ENCODE assay signal across 16 cellular contexts in the genomic region with DNA sequence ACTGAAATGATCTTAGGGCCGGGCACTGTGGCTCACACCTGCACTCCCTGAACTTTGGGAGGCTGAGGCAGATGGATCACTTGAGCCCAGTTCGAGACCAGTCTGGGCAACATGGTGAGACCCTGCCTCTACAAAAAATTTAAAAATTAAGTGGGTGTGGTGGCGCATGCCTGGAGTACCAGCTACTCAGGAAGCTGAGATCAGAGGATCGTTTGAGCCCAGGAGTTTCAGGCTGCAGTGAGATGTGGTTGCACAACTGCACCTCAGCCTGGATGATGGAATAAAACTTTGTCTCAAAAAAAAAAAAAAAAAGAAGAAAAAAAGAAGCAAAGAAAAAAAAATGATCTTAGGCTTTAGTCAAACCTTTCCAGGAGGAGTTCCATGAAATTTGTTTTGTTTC. TPM values are rescaled to one million over a fixed set of nuclear protein-coding genes. Genes with fewer than 3 reads are reported as not detected.
DNase-seq lines count a peak whose midpoint lies in the region; ATAC-seq and TF ChIP-seq lines count a peak whose summit lies in the region.
"Had no signal": no experiment of that assay in that cellular context is flagged by ENCODE, and none has a peak within 500 bp of the region (broad histone marks: within the 10 kb centered on the region; RNA-seq: fewer than 3 reads in every experiment).

No MANE protein-coding gene starts in this region.

- peak overlapping the region in 2 of 4 donors; percentile 4 to 84 for H3K4me3 Mint-ChIP-seq in IgD-negative memory B cell
- H3K4me3 Mint-ChIP-seq in activated CD4-positive, alpha-beta memory T cell treated with anti-CD3 and anti-CD28 coated beads, Interleukin-2, amount 10 ng/mL, durations not matched to agents 7 days and 5 days = no peak overlapping the region
- H3K4me3 Mint-ChIP-seq: CD8-positive, alpha-beta T cell had no signal

- peaks cover 2% of the 10 kb centered on the region for H3K36me3 Mint-ChIP-seq in IgD-negative memory B cell
- H3K36me3 Mint-ChIP-seq in activated CD4-positive, alpha-beta memory T cell treated with anti-CD3 and anti-CD28 coated beads, Interleukin-2, amount 10 ng/mL, durations not matched to agents 7 days and 5 days (ENCODE audit: low read depth) = no peaks in the 10 kb centered on the region
- H3K36me3 Mint-ChIP-seq: CD8-positive, alpha-beta T cell had no signal

- H3K27ac ChIP-seq in lower lobe of right lung (peak overlapping the region; percentile 37), thyroid gland (peak overlapping the region; percentile 26 to 77 (median 53))

- H3K27ac Mint-ChIP-seq in IgD-negative memory B cell = peak overlapping the region; percentile 56 to 75 (median 67)
- H3K27ac Mint-ChIP-seq in activated CD4-positive, alpha-beta memory T cell treated with anti-CD3 and anti-CD28 coated beads, Interleukin-2, amount 10 ng/mL, durations not matched to agents 7 days and 5 days = no peak overlapping the region
- H3K27ac Mint-ChIP-seq: CD8-positive, alpha-beta T cell had no signal

- WGBS in thyroid gland, 2 donors = 64 to 68% methylated on average over 4 of the region's 4 CpGs
- 71 to 72% methylated on average over 4 of the region's 4 CpGs for WGBS in lower leg skin, 2 donors

- POLR2A ChIA-PET in activated CD4-positive, alpha-beta memory T cell treated with anti-CD3 and anti-CD28 coated beads, Interleukin-2, amount 10 ng/mL, durations not matched to agents 7 days and 5 days (lab: Charles Lee) = no interaction called here

- no peaks in the 10 kb centered on the region for H3K27me3 Mint-ChIP-seq in IgD-negative memory B cell
- H3K27me3 Mint-ChIP-seq in activated CD4-positive, alpha-beta memory T cell treated with anti-CD3 and anti-CD28 coated beads, Interleukin-2, amount 10 ng/mL, durations not matched to agents 7 days and 5 days = peaks cover 2% of the 10 kb centered on the region

- TF ChIP-seq CTCF in lower lobe of right lung (IDR thresholded peaks at IDR 0.05) = no peak
- no peak for TF ChIP-seq CTCF in thyroid gland (IDR thresholded peaks at IDR 0.05)
- TF ChIP-seq CTCF in lower leg skin (IDR thresholded peaks at IDR 0.05) = no peak

- CTCF ChIA-PET in activated CD4-positive, alpha-beta memory T cell treated with anti-CD3 and anti-CD28 coated beads, Interleukin-2, amount 10 ng/mL, durations not matched to agents 7 days and 5 days (lab: Charles Lee) = no interaction called here

- H3K4me1 ChIP-seq in lower lobe of right lung = peaks cover 25% of the 10 kb centered on the region
- peaks cover 17 to 22% of the 10 kb centered on the region in 2 donors for H3K4me1 ChIP-seq in thyroid gland

- H3K27me3 ChIP-seq in lower lobe of right lung (ENCODE audit: low read depth) = no peaks in the 10 kb centered on the region
- H3K27me3 ChIP-seq in thyroid gland = no peaks in the 10 kb centered on the region

- peak; percentile 8 for DNase-seq in UCSD-AML1 (lab: John Stamatoyannopoulos, UW; ENCODE audit: unreplicated experiment)
- DNase-seq in lower lobe of right lung = no peak
- DNase-seq in thyroid gland = peak; percentile 21 to 43
- no peak for DNase-seq in NCI-H2029 (lab: John Stamatoyannopoulos, UW)
- DNase-seq in lower leg skin (ENCODE audit: low spot score in 2 of 2) = no peak
- DNase-seq in activated CD4-positive, alpha-beta memory T cell treated with anti-CD3 and anti-CD28 coated beads, Interleukin-2, amount 10 ng/mL, durations not matched to agents 7 days and 5 days = no peak
- DNase-seq: CD8-positive, alpha-beta T cell; DMS79; NCI-H1048; NCI-H1436 treated with DMSO at 0.1 percent for 48 hours; NCI-H2081 treated with DMSO at 0.1 percent for 48 hours; NCI-H524; SIG-M5 had no signal

- H3K9me3 ChIP-seq in lower lobe of right lung = no peaks in the 10 kb centered on the region
- no peaks in the 10 kb centered on the region for H3K9me3 ChIP-seq in thyroid gland
- H3K9me3 ChIP-seq: HAP-1 had no signal

- no peaks in the 10 kb centered on the region for H3K9me3 Mint-ChIP-seq in IgD-negative memory B cell
- no peaks in the 10 kb centered on the region for H3K9me3 Mint-ChIP-seq in activated CD4-positive, alpha-beta memory T cell treated with anti-CD3 and anti-CD28 coated beads, Interleukin-2, amount 10 ng/mL, durations not matched to agents 7 days and 5 days
- H3K9me3 Mint-ChIP-seq: CD8-positive, alpha-beta T cell had no signal

- intact Hi-C loops in lower lobe of right lung (cut with DNase I) = no loop called here
- intact Hi-C loops in thyroid gland (cut with DNase I) = no loop called here
- intact Hi-C loops in lower leg skin (cut with DNase I; ENCODE audit: low total_unique reads) = no loop called here

- TF ChIP-seq POLR2A in thyroid gland (IDR thresholded peaks at IDR 0.05) (no peak), lower leg skin (IDR thresholded peaks at IDR 0.05) (no peak)

- peak; percentile 46 to 68 for ATAC-seq in lower lobe of right lung
- ATAC-seq: CD8-positive, alpha-beta T cell had no signal

- peaks cover 49 to 58% (median 54%) of the 10 kb centered on the region in 3 donors for H3K4me1 Mint-ChIP-seq in IgD-negative memory B cell
- peaks cover 1% of the 10 kb centered on the region for H3K4me1 Mint-ChIP-seq in activated CD4-positive, alpha-beta memory T cell treated with anti-CD3 and anti-CD28 coated beads, Interleukin-2, amount 10 ng/mL, durations not matched to agents 7 days and 5 days

- H3K4me3 ChIP-seq in lower lobe of right lung (no peak overlapping the region), thyroid gland (replicated peaks in 1 of 3) (no peak overlapping the region), lower leg skin (ENCODE audit: low read depth, poor library complexity, severe bottlenecking) (no peak overlapping the region)
- H3K4me3 ChIP-seq: HAP-1 had no signal

- no peaks in the 10 kb centered on the region for H3K36me3 ChIP-seq in lower lobe of right lung
- no peaks in the 10 kb centered on the region for H3K36me3 ChIP-seq in thyroid gland
- H3K36me3 ChIP-seq: HAP-1 had no signal

RNA-seq across cellular contexts. Expression of a gene that starts 41.8 kb away (rescaled TPM):
- polyA plus RNA-seq in IgD-negative memory B cell = 238 TPM
- 42.0 TPM for total RNA-seq in lower lobe of right lung
- 10 to 100 TPM; 51.0 to 78.6 (median 65.7) TPM for total RNA-seq in thyroid gland
- 10 to 100 TPM in 2 of 4 donors, 1 to 10 TPM in 2; 2.4 to 15.5 (median 8.1) TPM for total RNA-seq in lower leg skin
- under 1 TPM in 1 of 2 experiments, not detected in 1; 0.03 TPM for total RNA-seq in activated CD4-positive, alpha-beta memory T cell treated with anti-CD3 and anti-CD28 coated beads, Interleukin-2, amount 10 ng/mL, durations not matched to agents 7 days and 5 days
- total RNA-seq: G401 had no signal

Comparison
In these comparisons a context has a peak if more than half of its experiments do, and no peak if none do; other contexts are left out.
1. DNase-seq: peak in UCSD-AML1 (single experiment) and thyroid gland (2 of 2); none in lower lobe of right lung (single experiment), NCI-H2029 (single experiment), lower leg skin (0 of 2) and activated CD4-positive, alpha-beta memory T cell treated with anti-CD3 and anti-CD28 coated beads, Interleukin-2, amount 10 ng/mL, durations not matched to agents 7 days and 5 days (single experiment).